In the genomic region with DNA sequence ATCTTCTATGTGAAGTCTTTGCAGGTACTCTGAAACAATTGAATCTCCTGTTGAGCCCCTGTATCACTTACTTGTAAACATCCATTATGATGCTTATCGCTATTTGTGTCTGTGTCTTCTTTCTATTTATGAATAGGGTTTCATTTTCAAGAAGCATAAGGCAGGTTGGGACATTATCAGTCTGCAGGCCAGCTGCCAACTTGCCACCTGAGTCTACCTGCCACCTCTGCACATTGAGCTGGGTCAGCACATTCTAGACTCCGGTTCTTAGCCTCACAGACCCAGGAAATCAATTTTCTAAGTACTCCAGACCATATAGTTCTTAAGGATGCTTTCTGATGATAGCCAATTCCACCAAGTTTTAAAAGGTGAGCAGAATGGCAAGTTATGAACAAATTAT, we compare ENCODE assay signal across 22 cellular contexts.
"Had no signal": no experiment of that assay in that cellular context is flagged by ENCODE, and none has a peak within 500 bp of the region (broad histone marks: within the 10 kb centered on the region; RNA-seq: fewer than 3 reads in every experiment).

No MANE protein-coding gene starts in this region.

- H3K9me3 ChIP-seq: heart left ventricle, neutrophil, thoracic aorta, uterus had no signal

- H3K4me1 ChIP-seq: foreskin keratinocyte, uterus had no signal

- FAIRE-seq: bronchial epithelial cell had no signal

- H3K27me3 ChIP-seq: heart left ventricle, uterus had no signal

- H3K36me3 ChIP-seq: heart left ventricle, neutrophil, thoracic aorta, uterus had no signal

- H3K27ac ChIP-seq: foreskin keratinocyte, neutrophil, thoracic aorta had no signal

- DNase-seq: activated CD4-positive, alpha-beta T cell treated with anti-CD3 and anti-CD28 coated beads for 36 hours; activated CD4-positive, CD25-positive, alpha-beta regulatory T cell; activated naive CD4-positive, alpha-beta T cell; activated T-cell treated with anti-CD3 and anti-CD28 coated beads for 4 hours; activated T-cell treated with anti-CD3 and anti-CD28 coated beads, Interleukin-2, amount 50 U/mL, for 72 hours; anterior cingulate cortex; endodermal cell; foreskin keratinocyte; hypothalamus; immature natural killer cell; naive B cell; nephron progenitor cell; stimulated activated CD4-positive, alpha-beta T cell treated with anti-CD3 and anti-CD28 coated beads, Interleukin-12 subunit alpha, Interleukin-12 subunit beta, amount 100 ng/mL, for 4 hours; stimulated activated CD4-positive, alpha-beta T cell treated with anti-CD3 and anti-CD28 coated beads, Interleukin-4, amount 100 ng/mL, for 1 hour; trophoblast cell; uterus had no signal

- ATAC-seq: activated CD4-positive, alpha-beta T cell treated with anti-CD3 and anti-CD28 coated beads for 36 hours; activated T-cell treated with anti-CD3 and anti-CD28 coated beads, Interleukin-2, amount 50 U/mL, for 72 hours; esophagus mucosa; foreskin keratinocyte had no signal

- H3K4me3 ChIP-seq: heart left ventricle, skin epidermis, thoracic aorta, uterus had no signal
